24 cellular contexts compared by ENCODE assay signal in genomic region chr3:17605934-17606333, GRCh38.
DNase-seq lines count a peak whose midpoint lies in the region; ATAC-seq and TF ChIP-seq lines count a peak whose summit lies in the region.
"Had no signal": no experiment of that assay in that cellular context is flagged by ENCODE, and none has a peak within 500 bp of the region (broad histone marks: within the 10 kb centered on the region; RNA-seq: fewer than 3 reads in every experiment).

No MANE protein-coding gene starts in this region.

- H3K27ac ChIP-seq in GM23338 (ENCODE audit: low read depth) (no peak overlapping the region), stomach (no peak overlapping the region)
- H3K27ac ChIP-seq: BLaER1 had no signal

- peak overlapping the region; percentile 54; the same call in 1 of the 2 replicates for H3K27ac Mint-ChIP-seq in GM23338
- H3K27ac Mint-ChIP-seq: CD14-positive monocyte; CD4-positive, alpha-beta memory T cell; CD4-positive, CD25-positive, alpha-beta regulatory T cell; CD8-positive, alpha-beta memory T cell had no signal

- H3K9me3 Mint-ChIP-seq in GM23338, result no peaks in the 10 kb centered on the region

- WGBS in stomach, 5 donors, result 94 to 97% (median 96%) methylated on average over 5 of the region's 5 CpGs

- TF ChIP-seq POLR2A in stomach (IDR thresholded peaks at IDR 0.05), result no peak

- no peak for TF ChIP-seq CTCF in GM23338 (conservative IDR thresholded peaks at IDR 0.05; ENCODE audit: low read depth in 2 of 2)
- no peak for TF ChIP-seq CTCF in stomach (IDR thresholded peaks at IDR 0.05)

- H3K4me1 Mint-ChIP-seq in GM23338, result peaks cover 19% of the 10 kb centered on the region

- intact Hi-C loops in stomach (cut with DNase I; ENCODE audit: low total_unique reads), result no loop called here

- TF ChIP-seq EP300 in stomach (IDR thresholded peaks at IDR 0.05), result no peak

- H3K27me3 ChIP-seq in GM23338 (ENCODE audit: insufficient read depth) (no peaks in the 10 kb centered on the region), stomach (no peaks in the 10 kb centered on the region)
- H3K27me3 ChIP-seq: BE2C, BLaER1 had no signal

- no peaks in the 10 kb centered on the region; the same call in 2 of the 3 replicates for H3K36me3 Mint-ChIP-seq in GM23338 (ENCODE audit: low read depth)

- no peaks in the 10 kb centered on the region for H3K9me3 ChIP-seq in stomach
- H3K9me3 ChIP-seq: BE2C had no signal

- no peak overlapping the region for H3K4me3 Mint-ChIP-seq in GM23338
- H3K4me3 Mint-ChIP-seq: CD14-positive monocyte; CD4-positive, alpha-beta memory T cell; CD4-positive, CD25-positive, alpha-beta regulatory T cell; CD8-positive, alpha-beta memory T cell had no signal

- no peaks in the 10 kb centered on the region for H3K36me3 ChIP-seq in GM23338 (ENCODE audit: insufficient read depth)
- H3K36me3 ChIP-seq in stomach, result no peaks in the 10 kb centered on the region
- H3K36me3 ChIP-seq: BE2C had no signal

- H3F3A ChIP-seq in GM23338 (replicated peaks; ENCODE audit: low read depth), result no peaks in the 10 kb centered on the region

- no peak overlapping the region for H3K4me3 ChIP-seq in GM23338
- no peak overlapping the region for H3K4me3 ChIP-seq in stomach
- H3K4me3 ChIP-seq: BLaER1, GM12878 had no signal

- DNase-seq in GM23338 (ENCODE audit: low spot score), result no peak
- peak; percentile 73 for DNase-seq in NCI-H226
- DNase-seq in left kidney (ENCODE audit: low read depth, low spot score), result peak; percentile 2
- no peak for DNase-seq in NCI-H146 treated with DMSO at 0.1 percent for 48 hours (lab: John Stamatoyannopoulos, UW; ENCODE audit: unreplicated experiment)
- no peak for DNase-seq in stomach
- DNase-seq: 8988T; ACHN; BE2C; C1 segment of cervical spinal cord; CD4-positive, alpha-beta memory T cell; CD4-positive, CD25-positive, alpha-beta regulatory T cell; CD8-positive, alpha-beta memory T cell; COR-L47; DMS 273 treated with DMSO at 0.1 percent for 48 hours; DMS153; DMS53; DMS79; DND-41; EL; GDM1 had no signal

- H2AFZ ChIP-seq in GM23338, result no peak overlapping the region

- ATAC-seq in GM23338 (no peak), HG02852 (IDR thresholded peaks at IDR 0.05; ENCODE audit: unreplicated experiment) (no peak)
- ATAC-seq: GM12878 had no signal

- H3K4me2 ChIP-seq in GM23338, result no peak overlapping the region
- H3K4me2 ChIP-seq: BLaER1 had no signal

- H4K20me1 ChIP-seq in GM23338 (replicated peaks; ENCODE audit: insufficient read depth), result no peaks in the 10 kb centered on the region
- H4K20me1 ChIP-seq: BLaER1 had no signal

- peaks cover 6% of the 10 kb centered on the region; the same call in 1 of the 2 replicates for H3K79me2 ChIP-seq in GM23338 (replicated peaks; ENCODE audit: insufficient read depth)

- H3K4me1 ChIP-seq in GM23338 (ENCODE audit: insufficient read depth), result peaks cover 12% of the 10 kb centered on the region; the same call in 1 of the 2 replicates
- H3K4me1 ChIP-seq in stomach, result no peaks in the 10 kb centered on the region
- H3K4me1 ChIP-seq: BE2C, BLaER1 had no signal

- H3K27me3 Mint-ChIP-seq in GM23338 (ENCODE audit: insufficient read depth, low read depth, poor library complexity), result no peaks in the 10 kb centered on the region
- H3K27me3 Mint-ChIP-seq: CD4-positive, alpha-beta memory T cell; CD4-positive, CD25-positive, alpha-beta regulatory T cell; CD8-positive, alpha-beta memory T cell had no signal

- 0 out of 2 replicates have a peak, but pooled peaks cover 6% of the 10 kb centered on the region for H3K9me2 ChIP-seq in GM23338 (ENCODE audit: insufficient read depth)

TF ChIP-seq in GM23338, 12 proteins besides CTCF, POLR2A, EP300 and RAD21:
- TF ChIP-seq REST (IDR thresholded peaks at IDR 0.05; ENCODE audit: unreplicated experiment) (no peak), POLR2AphosphoS5 (IDR thresholded peaks at IDR 0.05; ENCODE audit: low read depth) (no peak), ZNF462 (CRISPR knock-in tag; IDR thresholded peaks at IDR 0.05) (no peak), JUNB (IDR thresholded peaks at IDR 0.05; ENCODE audit: unreplicated experiment) (no peak)

Comparison
In these comparisons a context has a peak if more than half of its experiments do, and no peak if none do; other contexts are left out.
1. DNase-seq: peak in NCI-H226 (single experiment) and left kidney (single experiment); none in GM23338 (single experiment), NCI-H146 treated with DMSO at 0.1 percent for 48 hours (single experiment) and stomach (single experiment).